ENCODE assay signal across 18 cellular contexts in the genomic region with DNA sequence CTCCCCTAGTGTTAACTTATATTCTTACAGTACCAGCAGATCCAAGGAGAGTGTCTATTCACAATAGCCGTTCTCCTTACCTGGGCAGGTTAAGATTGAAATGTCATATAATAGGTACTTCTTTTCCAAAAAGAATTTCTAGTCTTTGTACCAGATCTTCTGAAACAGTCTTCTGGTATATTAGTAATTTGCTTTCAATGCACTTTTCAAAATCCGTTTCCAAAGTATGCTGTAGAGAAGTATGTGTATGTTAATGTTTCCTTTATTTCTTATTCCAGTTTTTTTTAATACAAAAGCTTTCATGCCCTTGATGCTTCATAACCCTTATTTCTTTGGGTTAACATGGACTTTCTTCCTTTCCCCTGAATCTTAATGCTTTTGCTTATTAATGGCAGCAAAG.
"Had no signal": no experiment of that assay in that cellular context is flagged by ENCODE, and none has a peak within 500 bp of the region (broad histone marks: within the 10 kb centered on the region; RNA-seq: fewer than 3 reads in every experiment).

No MANE protein-coding gene starts in this region.

- H3K36me3 ChIP-seq: neural progenitor cell, ovary, thoracic aorta, transverse colon had no signal

- H3K9me3 Mint-ChIP-seq: natural killer cell, neural progenitor cell had no signal

- H3K4me3 Mint-ChIP-seq: natural killer cell, neural progenitor cell had no signal

- DNase-seq: effector CD4-positive, alpha-beta T cell; heart right ventricle; hypothalamus; kidney glomerular epithelial cell; mammary epithelial cell; natural killer cell; nucleus accumbens; ovary; right cardiac atrium; small intestine; stimulated activated CD4-positive, alpha-beta T cell treated with anti-CD3 and anti-CD28 coated beads, Interleukin-12 subunit alpha, Interleukin-12 subunit beta, amount 100 ng/mL, for 4 hours; stimulated activated naive CD4-positive, alpha-beta T cell; stomach; substantia nigra; transverse colon had no signal

- H3K4me3 ChIP-seq: coronary artery, heart right ventricle, neural progenitor cell, ovary, stomach, thoracic aorta, transverse colon had no signal

- H3K27ac ChIP-seq: coronary artery, heart right ventricle, neural progenitor cell, ovary, stomach, thoracic aorta, transverse colon had no signal

- H3K9me3 ChIP-seq: heart right ventricle, ovary, stomach, thoracic aorta, transverse colon had no signal

- ATAC-seq: heart right ventricle, natural killer cell, right cardiac atrium had no signal

- H3K27ac Mint-ChIP-seq: natural killer cell, neural progenitor cell had no signal

- H3K36me3 Mint-ChIP-seq: natural killer cell had no signal

- H3K27me3 ChIP-seq: heart right ventricle, neural progenitor cell, ovary, stomach, transverse colon had no signal
